18 cellular contexts compared by ENCODE assay signal in the genomic region with DNA sequence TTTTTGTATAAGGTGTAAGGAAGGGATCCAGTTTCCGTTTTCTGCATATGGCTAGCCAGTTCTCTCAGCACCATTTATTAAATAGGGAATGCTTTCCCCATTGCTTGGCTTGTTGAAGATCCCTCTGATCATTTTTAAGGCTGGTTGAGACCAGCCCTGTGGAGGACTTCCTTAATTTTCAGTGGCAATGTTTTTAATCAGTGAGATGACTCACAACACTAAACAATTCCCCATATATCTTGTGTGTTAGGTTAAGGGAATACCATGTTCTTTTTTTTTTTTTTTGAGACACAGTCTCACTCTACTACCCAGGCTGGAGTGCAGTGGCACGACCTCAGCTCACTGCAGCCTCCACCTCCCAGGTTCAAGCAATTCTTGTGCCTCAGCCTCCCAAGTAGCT.
DNase-seq lines count a peak whose midpoint lies in the region; ATAC-seq and TF ChIP-seq lines count a peak whose summit lies in the region.
"Had no signal": no experiment of that assay in that cellular context is flagged by ENCODE, and none has a peak within 500 bp of the region (broad histone marks: within the 10 kb centered on the region; RNA-seq: fewer than 3 reads in every experiment).

No MANE protein-coding gene starts in this region.

- H3K27me3 ChIP-seq in AG04450 (ENCODE audit: control insufficient read depth, insufficient read depth, low read length) (no peaks in the 10 kb centered on the region), H7 (ENCODE audit: control insufficient read depth, insufficient read depth, low read length) (no peaks in the 10 kb centered on the region)

- H3K4me3 ChIP-seq in AG04450 (ENCODE audit: low read depth, low read length) (no peak overlapping the region), H7 (ENCODE audit: insufficient read depth, low read depth, low read length) (no peak overlapping the region)

- peaks cover 0 to 3% (median 0%) of the 10 kb centered on the region in 4 donors for H3K4me1 Mint-ChIP-seq in naive thymus-derived CD8-positive, alpha-beta T cell
- H3K4me1 Mint-ChIP-seq: CD8-positive, alpha-beta memory T cell had no signal

- no peaks in the 10 kb centered on the region for H3K36me3 Mint-ChIP-seq in naive thymus-derived CD8-positive, alpha-beta T cell
- H3K36me3 Mint-ChIP-seq: CD8-positive, alpha-beta memory T cell had no signal

- peaks cover 0 to 20% (median 13%) of the 10 kb centered on the region in 5 donors for H3K27me3 Mint-ChIP-seq in naive thymus-derived CD8-positive, alpha-beta T cell

- no peak overlapping the region for H3K27ac ChIP-seq in AG04450 (ENCODE audit: low read depth, low read length)

- CTCF ChIA-PET in AG04450 (lab: Charles Lee) = no interaction called here

- H3K9me3 Mint-ChIP-seq in naive thymus-derived CD8-positive, alpha-beta T cell = peaks cover 0 to 2% (median 0%) of the 10 kb centered on the region in 9 donors
- H3K9me3 Mint-ChIP-seq: H9 had no signal

- DNase-seq in AG04450 (ENCODE audit: low read depth, low spot score) (peak; percentile 1), GM04504 (ENCODE audit: low read depth) (peak; percentile 8), amniotic epithelial cell (ENCODE audit: low read depth) (peak; percentile 8), fibroblast of peridontal ligament (ENCODE audit: extremely low read depth) (peak; percentile 62), 8988T (no peak), globus pallidus (ENCODE audit: low spot score) (no peak), H7 (no peak)
- no peak for DNase-seq in naive thymus-derived CD8-positive, alpha-beta T cell
- DNase-seq: C1 segment of cervical spinal cord; CD8-positive, alpha-beta memory T cell; H9; KG1; MV-4-11; NCI-H1694 treated with DMSO at 0.1 percent for 48 hours; NCI-H2107; NCI-H510A; NCI-H748 treated with DMSO at 0.1 percent for 48 hours; Right ventricle myocardium superior had no signal

- no peaks in the 10 kb centered on the region for H3K9me3 ChIP-seq in AG04450 (ENCODE audit: control insufficient read depth, insufficient read depth, low read length)

- H3K27ac Mint-ChIP-seq in naive thymus-derived CD8-positive, alpha-beta T cell = no peak overlapping the region
- H3K27ac Mint-ChIP-seq: CD8-positive, alpha-beta memory T cell had no signal

- TF ChIP-seq CTCF in AG04450 (IDR thresholded peaks at IDR 0.05; ENCODE audit: low read depth, low read length) = no peak

- ATAC-seq in naive thymus-derived CD8-positive, alpha-beta T cell = no peak

- POLR2A ChIA-PET in AG04450 (lab: Yijun Ruan, JAX) = no interaction called here
- POLR2A ChIA-PET in naive thymus-derived CD8-positive, alpha-beta T cell (lab: Charles Lee) = no interaction called here

- no peaks in the 10 kb centered on the region for H3K36me3 ChIP-seq in H7 (replicated peaks; ENCODE audit: control insufficient read depth, insufficient read depth, low read length)

- H3K4me3 Mint-ChIP-seq in naive thymus-derived CD8-positive, alpha-beta T cell = no peak overlapping the region
- H3K4me3 Mint-ChIP-seq: CD8-positive, alpha-beta memory T cell; H9 had no signal

Comparison
In these comparisons a context has a peak if more than half of its experiments do, and no peak if none do; other contexts are left out.
1. DNase-seq: peak in AG04450 (single experiment), GM04504 (single experiment), amniotic epithelial cell (single experiment) and fibroblast of peridontal ligament (single experiment); none in 8988T (single experiment), globus pallidus (single experiment), H7 (single experiment) and naive thymus-derived CD8-positive, alpha-beta T cell (0 of 10).